Comparison of ENCODE assay signal across 8 cellular contexts in genomic region chr16:4313563-4314531, GRCh38. TPM values are rescaled to one million over a fixed set of nuclear protein-coding genes. Genes with fewer than 3 reads are reported as not detected.
DNase-seq lines count a peak whose midpoint lies in the region; ATAC-seq and TF ChIP-seq lines count a peak whose summit lies in the region.

No MANE protein-coding gene starts in this region.

- H3K4me1 ChIP-seq in A673 (ENCODE audit: insufficient read depth, low read length, poor library complexity, severe bottlenecking) = peaks cover 23% of the 10 kb centered on the region

- DNase-seq in A673 (ENCODE audit: low spot score) (no peak), GM13977 (ENCODE audit: low spot score) (peak; percentile 81), NCI-H774 (lab: John Stamatoyannopoulos, UW) (peak; percentile 34), ecto neural progenitor cell (ENCODE audit: low spot score) (peak; percentile 86), neural crest cell (ENCODE audit: low read depth, low spot score) (peak; percentile 60), GF-D8 (lab: John Stamatoyannopoulos, UW) (no peak), NCI-H187 treated with DMSO at 0.1 percent for 48 hours (lab: John Stamatoyannopoulos, UW) (no peak)

- no peaks in the 10 kb centered on the region for H3K36me3 ChIP-seq in A673 (ENCODE audit: insufficient read depth, low read length, poor library complexity, severe bottlenecking)

- H3K9me3 ChIP-seq in A673 (ENCODE audit: low read depth, low read length, poor library complexity, severe bottlenecking) = no peaks in the 10 kb centered on the region

- ATAC-seq in HG02970 (IDR thresholded peaks at IDR 0.05; ENCODE audit: low FRiP score, unreplicated experiment) = no peak

- H3K9me3 Mint-ChIP-seq in neural crest cell = no peaks in the 10 kb centered on the region

- TF ChIP-seq CTCF in A673 (conservative IDR thresholded peaks at IDR 0.05; ENCODE audit: low read depth, low read length) (peak; percentile 57), GM13977 (IDR thresholded peaks at IDR 0.05; ENCODE audit: extremely low read depth, insufficient read depth, missing control alignments) (peak; percentile 87), neural crest cell (conservative IDR thresholded peaks at IDR 0.05) (peak; percentile 72)

- intact Hi-C loops in A673 (cut with micrococcal nuclease; ENCODE audit: unreplicated experiment) = no loop called here

- no TSS peak for BruUV-seq in A673 (replicated peaks; lab: Mats Ljungman, UMichigan)

- H3K27ac Mint-ChIP-seq in neural crest cell (ENCODE audit: unreplicated experiment) = no peak overlapping the region

- no peaks in the 10 kb centered on the region for H3K27me3 ChIP-seq in A673 (replicated peaks; ENCODE audit: insufficient read depth, low read depth, low read length, poor library complexity)

- POLR2A ChIA-PET in A673 (lab: Charles Lee; ENCODE audit: low non-redundant PET) = no interaction called here

- CTCF ChIA-PET in A673 (lab: Charles Lee) = interaction anchor here (0.7 kb wide), 1 partner anchor 9 kb away, joined by 5 read pairs; no protein-coding TSS in a partner anchor

- H3K27me3 Mint-ChIP-seq in neural crest cell (ENCODE audit: low read depth) = peaks cover 11% of the 10 kb centered on the region

- peaks cover 22% of the 10 kb centered on the region for H3K4me1 Mint-ChIP-seq in neural crest cell

- in situ Hi-C loops in GM13977 (cut with MboI; ENCODE audit: low pct_unique_long_range_greater_than_20kb, low sequenced_read_pairs, unreplicated experiment) = no loop called here

- no peak overlapping the region for H3K27ac ChIP-seq in A673 (ENCODE audit: low read depth, low read length, poor library complexity, severe bottlenecking)

- H3K36me3 Mint-ChIP-seq in neural crest cell (ENCODE audit: low read depth) = no peaks in the 10 kb centered on the region

- H3K4me3 Mint-ChIP-seq in neural crest cell = peak overlapping the region; percentile 92

- H3K4me3 ChIP-seq in A673 (ENCODE audit: low read depth, low read length, poor library complexity, severe bottlenecking) = no peak overlapping the region

RNA-seq across cellular contexts. Expression of gene GLIS2, which starts 2.0 kb away (rescaled TPM):
- 10.6 and 15.4 TPM in 2 replicates for total RNA-seq in A673 (2021)
- 17.2 and 17.4 TPM in 2 replicates for total RNA-seq in neural crest cell

RNA-seq across cellular contexts. Expression of gene PAM16, which starts 37.3 kb away (rescaled TPM):
- 89.7 and 90.3 TPM in 2 replicates for total RNA-seq in A673 (2021)
- 36.2 and 43.3 TPM in 2 replicates for total RNA-seq in neural crest cell

RNA-seq across cellular contexts. Expression of gene TFAP4, which starts 41.0 kb away (rescaled TPM):
- total RNA-seq in A673 (2021) = 41.5 and 42.4 TPM in 2 replicates
- 36.9 and 37.9 TPM in 2 replicates for total RNA-seq in neural crest cell

RNA-seq across cellular contexts. Expression of gene VASN, which starts 57.8 kb away (rescaled TPM):
- total RNA-seq in A673 (2021) (5.4 and 6.6 TPM in 2 replicates), neural crest cell (0.91 and 1.2 TPM in 2 replicates)

Comparison
In these comparisons a context has a peak if more than half of its experiments do, and no peak if none do; other contexts are left out.
1. DNase-seq: peak in GM13977 (single experiment), NCI-H774 (single experiment), ecto neural progenitor cell (single experiment) and neural crest cell (single experiment); none in A673 (single experiment), GF-D8 (single experiment) and NCI-H187 treated with DMSO at 0.1 percent for 48 hours (single experiment).
2. Peak in every context shown above with its lines, with median percentiles within 50 percentile points of each other: CTCF ChIP-seq.